ENCODE assay signal across 12 cellular contexts in the genomic region with DNA sequence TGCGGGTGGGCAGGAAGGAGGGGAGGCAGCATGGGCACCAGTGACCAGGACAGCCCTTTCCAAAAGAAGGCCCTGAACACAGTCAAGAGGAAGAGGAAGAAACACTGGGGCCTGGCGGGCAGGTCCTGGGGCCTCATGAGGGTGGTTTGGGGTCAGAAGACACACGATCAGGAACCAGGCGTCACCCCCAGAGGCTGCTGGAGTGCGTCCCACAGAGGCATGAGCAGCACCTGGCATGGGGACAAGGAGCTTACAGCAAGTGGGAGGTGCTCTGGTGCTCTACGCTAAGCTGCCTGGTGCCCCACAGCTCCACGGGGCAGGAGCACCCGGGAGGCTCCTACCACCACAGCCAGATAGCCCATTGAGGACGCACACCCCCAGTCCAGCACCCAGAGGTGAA. TPM values are rescaled to one million over a fixed set of nuclear protein-coding genes. Genes with fewer than 3 reads are reported as not detected.
A peak's percentile ranks its signal among the peaks of the same experiment; 100 is the strongest.
DNase-seq lines count a peak whose midpoint lies in the region; ATAC-seq and TF ChIP-seq lines count a peak whose summit lies in the region.
"Had no signal": no experiment of that assay in that cellular context is flagged by ENCODE, and none has a peak within 500 bp of the region (broad histone marks: within the 10 kb centered on the region; RNA-seq: fewer than 3 reads in every experiment).

No MANE protein-coding gene starts in this region.

- H3K27ac ChIP-seq in dorsolateral prefrontal cortex (peak overlapping the region in 53 of 59 donors; percentile 15 to 97 (median 77)), tibial nerve (peak overlapping the region in 3 of 4 donors; percentile 47 to 82 (median 67)), brain microvascular endothelial cell (no peak overlapping the region)
- H3K27ac ChIP-seq: SJSA1 had no signal

- DNase-seq in SKM-1 treated with dmso at 0.1 percent for 144 hours (lab: John Stamatoyannopoulos, UW; ENCODE audit: unreplicated experiment) = peak; percentile 8
- DNase-seq in SKM-1 (lab: John Stamatoyannopoulos, UW; ENCODE audit: unreplicated experiment) = no peak
- DNase-seq in dorsolateral prefrontal cortex = no peak
- DNase-seq in naive B cell = no peak
- DNase-seq in tibial nerve (ENCODE audit: low spot score in 2 of 2) = no peak
- DNase-seq in putamen (ENCODE audit: low spot score) = no peak
- no peak for DNase-seq in brain microvascular endothelial cell
- DNase-seq: activated naive CD4-positive, alpha-beta T cell treated with Interleukin-2 at 50 U/mL for 16 hours; dermis blood vessel endothelial cell had no signal

- H3K4me3 ChIP-seq in dorsolateral prefrontal cortex (no peak overlapping the region), tibial nerve (no peak overlapping the region), brain microvascular endothelial cell (ENCODE audit: low read depth, low read length) (no peak overlapping the region)
- H3K4me3 ChIP-seq: SJSA1, smooth muscle cell had no signal

- no peak for TF ChIP-seq CTCF in dorsolateral prefrontal cortex (IDR thresholded peaks at IDR 0.05 in 54 of 56, conservative IDR thresholded peaks at IDR 0.05 in 2 of 56; ENCODE audit: low read depth in 1 of 56, partially characterized antibody in 56 of 56)
- TF ChIP-seq CTCF in tibial nerve (IDR thresholded peaks at IDR 0.05) = no peak
- TF ChIP-seq CTCF in brain microvascular endothelial cell (IDR thresholded peaks at IDR 0.05; ENCODE audit: low read depth, low read length, missing control alignments) = no peak

- peak overlapping the region in 4 of 8 donors; percentile 33 to 72 (median 52) for H3K4me3 Mint-ChIP-seq in naive B cell

- peaks cover 0 to 97% (median 83%) of the 10 kb centered on the region in 4 donors for H3K4me1 ChIP-seq in tibial nerve
- H3K4me1 ChIP-seq: SJSA1 had no signal

- H3K27ac Mint-ChIP-seq in naive B cell = peak overlapping the region in 1 of 6 donors; percentile 51

- 65 to 76% methylated on average over 7 to 9 of the region's 9 CpGs for WGBS in tibial nerve, 2 donors

- H3K9me3 Mint-ChIP-seq in naive B cell = no peaks in the 10 kb centered on the region

- ATAC-seq in naive B cell (ENCODE audit: low read depth in 2 of 2) (peak; percentile 28 to 36), HG03095 (IDR thresholded peaks at IDR 0.05; ENCODE audit: unreplicated experiment) (no peak)

- TF ChIP-seq EP300 in tibial nerve (IDR thresholded peaks at IDR 0.05) = peak in 1 of 2 donors; percentile 9

- H3K9me3 ChIP-seq in tibial nerve = no peaks in the 10 kb centered on the region
- H3K9me3 ChIP-seq: SJSA1 had no signal

- intact Hi-C loops in dorsolateral prefrontal cortex (cut with DNase I) = no loop called here

- no peaks in the 10 kb centered on the region for H3K27me3 Mint-ChIP-seq in naive B cell

- H3K4me1 Mint-ChIP-seq in naive B cell = peaks cover 56 to 94% (median 84%) of the 10 kb centered on the region in 3 donors

- TF ChIP-seq POLR2A in tibial nerve (IDR thresholded peaks at IDR 0.05) = no peak

- in situ Hi-C loops in brain microvascular endothelial cell (cut with HindIII; ENCODE audit: low pct_ligation_motif_present, low sequenced_read_pairs) = no loop called here

- no peaks in the 10 kb centered on the region for H3K36me3 ChIP-seq in tibial nerve
- H3K36me3 ChIP-seq in brain microvascular endothelial cell (replicated peaks) = no peaks in the 10 kb centered on the region

- H3K27me3 ChIP-seq in dorsolateral prefrontal cortex = no peaks in the 10 kb centered on the region
- no peaks in the 10 kb centered on the region for H3K27me3 ChIP-seq in tibial nerve
- H3K27me3 ChIP-seq in brain microvascular endothelial cell (replicated peaks) = no peaks in the 10 kb centered on the region
- H3K27me3 ChIP-seq: SJSA1 had no signal

- no peaks in the 10 kb centered on the region for H3K36me3 Mint-ChIP-seq in naive B cell

RNA-seq across cellular contexts. Expression of a gene that starts 20.0 kb away (rescaled TPM):
- 10 to 100 TPM in 119 of 120 experiments, 1 to 10 TPM in 1; 9.4 to 22.3 (median 15.4) TPM for total RNA-seq in dorsolateral prefrontal cortex
- polyA plus RNA-seq in naive B cell (ENCODE audit: low read depth in 6 of 6) = 10 to 100 TPM in 5 of 6 donors, 1 to 10 TPM in 1; 7.0 to 19.3 (median 14.6) TPM
- total RNA-seq in tibial nerve = 10 to 100 TPM; 13.8 to 45.9 (median 26.0) TPM

RNA-seq across cellular contexts. Expression of a gene that starts 41.5 kb away (rescaled TPM):
- total RNA-seq in dorsolateral prefrontal cortex = 100 to 1,000 TPM; 391 to 680 (median 539) TPM
- polyA plus RNA-seq in naive B cell (ENCODE audit: low read depth in 6 of 6) = 100 to 1,000 TPM in 1 of 6 donors, 10 to 100 TPM in 5; 69.8 to 100 (median 71.6) TPM
- 100 to 1,000 TPM; 391 to 451 (median 434) TPM for total RNA-seq in tibial nerve

RNA-seq across cellular contexts. Expression of a gene that starts 55.8 kb away (rescaled TPM):
- total RNA-seq in dorsolateral prefrontal cortex (10 to 100 TPM; 46.5 to 90.8 (median 64.8) TPM), tibial nerve (100 to 1,000 TPM; 122 to 298 (median 167) TPM)
- polyA plus RNA-seq in naive B cell (ENCODE audit: low read depth in 6 of 6) = 100 to 1,000 TPM in 1 of 6 donors, 10 to 100 TPM in 5; 75.3 to 108 (median 84.5) TPM
